21 cellular contexts compared by ENCODE assay signal in genomic region chr6:131981624-131981978, GRCh38. TPM values are rescaled to one million over a fixed set of nuclear protein-coding genes. Genes with fewer than 3 reads are reported as not detected.
DNase-seq lines count a peak whose midpoint lies in the region; ATAC-seq and TF ChIP-seq lines count a peak whose summit lies in the region.
"Had no signal": no experiment of that assay in that cellular context is flagged by ENCODE, and none has a peak within 500 bp of the region (broad histone marks: within the 10 kb centered on the region; RNA-seq: fewer than 3 reads in every experiment).

No MANE protein-coding gene starts in this region.

- no peak overlapping the region for H3K4me2 ChIP-seq in SK-N-SH
- H3K4me2 ChIP-seq in hepatocyte: no peak overlapping the region
- no peak overlapping the region for H3K4me2 ChIP-seq in osteoblast (ENCODE audit: insufficient read depth, low read length)
- H3K4me2 ChIP-seq: KMS-11 had no signal

- peak overlapping the region in 1 of 2 experiments; percentile 93; a peak in 2 of 4 replicates for H3K27ac ChIP-seq in SK-N-SH (ENCODE audit: low read depth in 2 of 2, low read length in 1 of 2)
- H3K27ac ChIP-seq in Panc1 (ENCODE audit: low read length): peak overlapping the region; percentile 64; the same call in 1 of the 2 replicates
- peak overlapping the region; percentile 21 for H3K27ac ChIP-seq in hepatocyte
- H3K27ac ChIP-seq in osteoblast (ENCODE audit: low read depth, low read length): peak overlapping the region; percentile 88
- H3K27ac ChIP-seq: KMS-11, SJCRH30 had no signal

- H3K4me1 ChIP-seq in SK-N-SH (ENCODE audit: control insufficient read depth in 1 of 2, insufficient read depth in 2 of 2, low read depth in 1 of 2, low read length in 1 of 2) (peaks cover 0 to 49% of the 10 kb centered on the region in 2 experiments; a peak in 2 of 4 replicates), Panc1 (ENCODE audit: control insufficient read depth, insufficient read depth, low read length) (peaks cover 15% of the 10 kb centered on the region), hepatocyte (ENCODE audit: insufficient read depth) (peaks cover 26% of the 10 kb centered on the region), osteoblast (ENCODE audit: insufficient read depth, low read length) (peaks cover 60% of the 10 kb centered on the region)
- H3K4me1 ChIP-seq: BE2C, SJCRH30 had no signal

- 79% methylated on average over 3 of the region's 3 CpGs for WGBS in SK-N-SH (ENCODE audit: low lambda C conversion rate)
- 98% methylated on average over 3 of the region's 3 CpGs for WGBS in hepatocyte (ENCODE audit: low lambda C conversion rate, missing lambda C conversion rate)

- no peaks in the 10 kb centered on the region for H3K9me2 ChIP-seq in SK-N-SH
- H3K9me2 ChIP-seq in hepatocyte (replicated peaks; ENCODE audit: insufficient read depth): no peaks in the 10 kb centered on the region

- no peaks in the 10 kb centered on the region for H3K79me2 ChIP-seq in SK-N-SH (ENCODE audit: insufficient read depth)
- no peaks in the 10 kb centered on the region for H3K79me2 ChIP-seq in hepatocyte
- H3K79me2 ChIP-seq in osteoblast (ENCODE audit: insufficient read depth, low read length): no peaks in the 10 kb centered on the region

- intact Hi-C loops in Panc1 (cut with micrococcal nuclease; ENCODE audit: unreplicated experiment): no loop called here

- H3K27me3 Mint-ChIP-seq in immature natural killer cell (ENCODE audit: low read depth in 3 of 3): peaks cover 0 to 6% (median 4%) of the 10 kb centered on the region in 3 donors
- H3K27me3 Mint-ChIP-seq: CD4-positive, alpha-beta memory T cell had no signal

- H3K9me3 Mint-ChIP-seq in immature natural killer cell: no peaks in the 10 kb centered on the region

- H3K36me3 Mint-ChIP-seq in immature natural killer cell: no peaks in the 10 kb centered on the region
- H3K36me3 Mint-ChIP-seq: CD4-positive, alpha-beta memory T cell had no signal

- no peaks in the 10 kb centered on the region for H4K20me1 ChIP-seq in SK-N-SH (ENCODE audit: insufficient read depth)
- H4K20me1 ChIP-seq in hepatocyte (ENCODE audit: insufficient read depth, poor library complexity, severe bottlenecking): no peaks in the 10 kb centered on the region
- no peaks in the 10 kb centered on the region for H4K20me1 ChIP-seq in osteoblast (ENCODE audit: insufficient read depth, low read length)

- H2AFZ ChIP-seq in SK-N-SH (ENCODE audit: low read depth) (no peak overlapping the region), hepatocyte (no peak overlapping the region), osteoblast (ENCODE audit: low read length) (no peak overlapping the region)
- H2AFZ ChIP-seq: GM23248 had no signal

- no peak overlapping the region for H3K27ac Mint-ChIP-seq in immature natural killer cell
- H3K27ac Mint-ChIP-seq: CD4-positive, alpha-beta memory T cell had no signal

- DNase-seq in SK-N-SH (no peak), Panc1 (ENCODE audit: low read depth, low spot score) (no peak), hepatocyte (ENCODE audit: low spot score) (no peak), osteoblast (ENCODE audit: insufficient read length, low spot score, missing footprints) (no peak), NCI-H526 treated with DMSO at 0.1 percent for 48 hours (lab: John Stamatoyannopoulos, UW) (no peak), kidney tubule cell (ENCODE audit: low spot score) (no peak), immature natural killer cell (no peak)
- DNase-seq: 8988T; BE2C; CD4-positive, alpha-beta memory T cell; GF-D8; GM23248; NCI-H1417 treated with DMSO at 0.1 percent for 48 hours; NCI-H1930; NCI-H226; NCI-H524; SJCRH30 had no signal

- in situ Hi-C loops in Panc1 (cut with HindIII; ENCODE audit: low pct_unique_long_range_greater_than_20kb, low sequenced_read_pairs): no loop called here

- no peak overlapping the region for H3K4me3 Mint-ChIP-seq in immature natural killer cell
- H3K4me3 Mint-ChIP-seq: CD4-positive, alpha-beta memory T cell had no signal

- BruUV-seq in Panc1 (replicated peaks; lab: Mats Ljungman, UMichigan): no TSS peak

- TF ChIP-seq EP300 in SK-N-SH (IDR thresholded peaks at IDR 0.05; ENCODE audit: borderline replicate concordance in 1 of 2, low read depth in 1 of 2, low read length in 1 of 2): no peak

- POLR2A ChIA-PET in SK-N-SH (lab: Yijun Ruan, JAX) (no interaction called here), Panc1 (lab: Charles Lee) (no interaction called here)

- H3K27me3 ChIP-seq in SK-N-SH (ENCODE audit: insufficient read depth): no peaks in the 10 kb centered on the region
- H3K27me3 ChIP-seq in Panc1 (ENCODE audit: control insufficient read depth, insufficient read depth, low read length): no peaks in the 10 kb centered on the region
- H3K27me3 ChIP-seq in hepatocyte: no peaks in the 10 kb centered on the region
- H3K27me3 ChIP-seq in osteoblast (ENCODE audit: insufficient read depth, low read length): no peaks in the 10 kb centered on the region
- H3K27me3 ChIP-seq: BE2C, SJCRH30 had no signal

- H3K4me3 ChIP-seq in SK-N-SH (ENCODE audit: low read depth in 2 of 2, low read length in 1 of 2): no peak overlapping the region
- H3K4me3 ChIP-seq in Panc1 (ENCODE audit: low read depth in 2 of 2, low read length in 2 of 2): no peak overlapping the region
- H3K4me3 ChIP-seq in hepatocyte: no peak overlapping the region
- H3K4me3 ChIP-seq in osteoblast (ENCODE audit: insufficient read depth, low read length): no peak overlapping the region
- H3K4me3 ChIP-seq: GM12878, GM23248, SJCRH30 had no signal

- H3K9me3 ChIP-seq in SK-N-SH (no peaks in the 10 kb centered on the region), Panc1 (ENCODE audit: control insufficient read depth, insufficient read depth, low read depth, low read length) (no peaks in the 10 kb centered on the region), hepatocyte (ENCODE audit: low read depth) (no peaks in the 10 kb centered on the region), osteoblast (ENCODE audit: low read depth, low read length) (no peaks in the 10 kb centered on the region)
- H3K9me3 ChIP-seq: BE2C, SJCRH30 had no signal

- H3K9ac ChIP-seq in SK-N-SH: 0 out of 2 replicates have a peak overlapping the region, but pooled peaks have one; percentile 31
- H3K9ac ChIP-seq: GM23248, KMS-11 had no signal

- TF ChIP-seq CTCF in SK-N-SH (IDR thresholded peaks at IDR 0.05) (no peak), Panc1 (IDR thresholded peaks at IDR 0.05) (no peak), hepatocyte (IDR thresholded peaks at IDR 0.05; ENCODE audit: poor library complexity) (no peak), osteoblast (IDR thresholded peaks at IDR 0.05; ENCODE audit: extremely low read depth, low read depth, low read length) (no peak)

- CTCF ChIA-PET in SK-N-SH (lab: Yijun Ruan, JAX): no interaction called here
- CTCF ChIA-PET in Panc1 (lab: Charles Lee): no interaction called here

- no peaks in the 10 kb centered on the region for H3K36me3 ChIP-seq in SK-N-SH (replicated peaks in 1 of 2; ENCODE audit: control insufficient read depth in 1 of 2, insufficient read depth in 2 of 2, low read length in 1 of 2)
- H3K36me3 ChIP-seq in Panc1 (ENCODE audit: control insufficient read depth, insufficient read depth, low read length): no peaks in the 10 kb centered on the region
- no peaks in the 10 kb centered on the region for H3K36me3 ChIP-seq in hepatocyte (replicated peaks; ENCODE audit: insufficient read depth, low read depth)
- H3K36me3 ChIP-seq in osteoblast (ENCODE audit: insufficient read depth, low read length): no peaks in the 10 kb centered on the region
- H3K36me3 ChIP-seq: BE2C, SJCRH30 had no signal

- H3K4me1 Mint-ChIP-seq in immature natural killer cell: no peaks in the 10 kb centered on the region
- H3K4me1 Mint-ChIP-seq: CD4-positive, alpha-beta memory T cell had no signal

- ATAC-seq in SK-N-SH treated with all-trans-retinoic acid at 6 μM for 48 hours: no peak
- ATAC-seq in Panc1: no peak
- ATAC-seq: GM12878, HCT116 had no signal

- no peak for TF ChIP-seq RAD21 in SK-N-SH (IDR thresholded peaks at IDR 0.05; ENCODE audit: low read length)

- H3F3A ChIP-seq in SK-N-SH (replicated peaks; ENCODE audit: insufficient read depth): peaks cover 28% of the 10 kb centered on the region

TF ChIP-seq in SK-N-SH, 30 proteins besides CTCF, POLR2A, EP300 and RAD21 (continues in another document):
- TF ChIP-seq POLR2AphosphoS5 (IDR thresholded peaks at IDR 0.05; ENCODE audit: low read depth, low read length) (no peak), SIN3A (IDR thresholded peaks at IDR 0.05; ENCODE audit: borderline replicate concordance, low read depth, low read length) (no peak), FOXM1 (IDR thresholded peaks at IDR 0.05; ENCODE audit: low read depth) (no peak), FOXJ3 (CRISPR knock-in tag; IDR thresholded peaks at IDR 0.05) (no peak), TCF12 (IDR thresholded peaks at IDR 0.05) (no peak), TAF1 (IDR thresholded peaks at IDR 0.05; ENCODE audit: borderline replicate concordance, low read depth, low read length) (no peak), RFX5 (IDR thresholded peaks at IDR 0.05; ENCODE audit: low read length) (no peak)

TF ChIP-seq in SK-N-SH treated with all-trans-retinoic acid at 6 μM for 48 hours, 23 proteins besides CTCF, POLR2A, EP300 and RAD21:
- no peak for TF ChIP-seq ARNTL (CRISPR knock-in tag; IDR thresholded peaks at IDR 0.05; ENCODE audit: borderline replicate concordance, low read depth)
- no peak for TF ChIP-seq GLIS3 (CRISPR knock-in tag; IDR thresholded peaks at IDR 0.05)
- TF ChIP-seq CSDC2 (CRISPR knock-in tag; IDR thresholded peaks at IDR 0.05): no peak
- TF ChIP-seq ZC3H10 (CRISPR knock-in tag; IDR thresholded peaks at IDR 0.05): no peak
- TF ChIP-seq TCF4 (CRISPR knock-in tag; IDR thresholded peaks at IDR 0.05; ENCODE audit: borderline replicate concordance): no peak

RNA-seq across cellular contexts. Expression of gene CCN2, which starts 30.4 kb away (rescaled TPM):
- polyA plus RNA-seq in SK-N-SH (2012; rRNA removed) (486 and 709 TPM in 2 replicates), hepatocyte (296 and 300 TPM in 2 replicates), immature natural killer cell (not detected)
- 749 and 798 TPM in 2 replicates for polyA plus RNA-seq in SK-N-SH (2012; cell fraction: cytosol; rRNA removed)
- 877 and 1,310 TPM in 2 replicates for polyA plus RNA-seq in SK-N-SH (2012; cell fraction: nucleus; rRNA removed)
- total RNA-seq in Panc1 (2021; ENCODE audit: unreplicated experiment) (155 TPM), hepatocyte (116 and 147 TPM in 2 replicates), osteoblast (221 and 272 TPM in 2 replicates)
- polyA plus RNA-seq in Panc1 (2012; ENCODE audit: insufficient read length): 226 TPM
- total RNA-seq: CD4-positive, alpha-beta memory T cell had no signal
- polyA plus RNA-seq: CD4-positive, alpha-beta memory T cell had no signal
